In the genomic region with DNA sequence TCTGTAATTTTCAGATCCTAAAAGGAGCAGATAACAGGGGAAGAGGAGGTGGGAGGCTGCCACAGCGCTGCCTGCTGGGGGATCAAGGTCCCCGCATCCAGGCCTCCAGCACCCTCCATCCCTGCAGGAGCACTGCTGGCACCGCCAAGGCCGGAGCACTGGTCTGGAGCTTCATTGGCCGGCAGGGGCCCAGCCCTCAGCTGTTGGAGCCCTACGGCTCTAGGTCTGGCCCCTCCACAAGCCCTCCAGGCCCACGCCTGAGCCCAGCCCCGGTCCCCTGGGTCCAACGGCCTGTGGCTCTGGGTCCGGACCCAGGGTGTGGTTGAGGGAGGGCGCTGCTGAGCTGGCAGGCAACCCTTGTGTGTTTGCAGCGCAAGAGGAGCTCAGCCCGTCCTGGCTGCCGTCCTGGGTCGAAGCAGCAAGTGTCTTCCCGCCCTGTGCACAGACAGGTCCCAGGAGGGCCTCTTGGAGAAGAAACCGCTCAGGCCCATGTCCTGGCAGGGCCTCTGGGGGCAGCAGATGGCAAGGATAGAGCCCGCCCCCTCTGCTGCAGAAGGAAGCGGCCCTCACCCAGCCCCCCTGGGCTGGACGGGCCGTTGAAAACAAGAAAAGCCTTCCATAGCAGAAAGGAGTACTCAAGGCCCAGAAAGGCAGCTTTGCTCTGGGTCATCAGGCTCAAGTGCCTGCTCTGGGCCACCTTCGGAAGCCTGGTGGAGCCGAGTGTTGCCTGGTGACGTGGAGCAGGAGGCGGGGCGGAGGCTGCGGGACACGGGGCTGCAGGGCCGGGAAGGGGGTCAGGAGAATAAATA, we compare ENCODE assay signal across 8 cellular contexts. TPM values are rescaled to one million over a fixed set of nuclear protein-coding genes. Genes with fewer than 3 reads are reported as not detected.
A peak's percentile ranks its signal among the peaks of the same experiment; 100 is the strongest.
DNase-seq lines count a peak whose midpoint lies in the region; ATAC-seq, FAIRE-seq and TF ChIP-seq lines count a peak whose summit lies in the region.
"Had no signal": no experiment of that assay in that cellular context is flagged by ENCODE, and none has a peak within 500 bp of the region (broad histone marks: within the 10 kb centered on the region; RNA-seq: fewer than 3 reads in every experiment).

No MANE protein-coding gene starts in this region.

- peak overlapping the region; percentile 77 for H3K27ac Mint-ChIP-seq in neural progenitor cell

- H4K20me1 ChIP-seq in endothelial cell of umbilical vein (replicated peaks; ENCODE audit: control insufficient read depth, extremely low read depth, insufficient read depth, low read length) (no peaks in the 10 kb centered on the region), neural progenitor cell (ENCODE audit: low read depth) (peaks cover 6% of the 10 kb centered on the region)

- H3K79me2 ChIP-seq in endothelial cell of umbilical vein (ENCODE audit: control insufficient read depth, insufficient read depth, low read length) (no peaks in the 10 kb centered on the region), neural progenitor cell (ENCODE audit: low read depth) (no peaks in the 10 kb centered on the region)

- H3K9ac ChIP-seq in endothelial cell of umbilical vein (replicated peaks; ENCODE audit: extremely low read depth, insufficient read depth, low read length): no peak overlapping the region
- peak overlapping the region; percentile 37 for H3K9ac ChIP-seq in neural progenitor cell

- peak overlapping the region; percentile 52 for H3K4me3 Mint-ChIP-seq in neural progenitor cell

- WGBS in prostate gland: 61% methylated on average over 27 of the region's 29 CpGs

- DNase-seq in NCI-H82 treated with DMSO at 0.1 percent for 48 hours (lab: John Stamatoyannopoulos, UW; ENCODE audit: unreplicated experiment) (peak; percentile 63), endothelial cell of umbilical vein (ENCODE audit: low read depth, low spot score) (peak; percentile 47), neural progenitor cell (ENCODE audit: low spot score) (peak; percentile 77), prostate gland (ENCODE audit: low spot score) (no peak)
- DNase-seq in effector CD4-positive, alpha-beta T cell: no peak

- intact Hi-C loops in endothelial cell of umbilical vein (cut with micrococcal nuclease): loop anchor here (2.0 kb wide), 1 partner anchor 53 kb away; no protein-coding TSS in a partner anchor
- intact Hi-C loops in prostate gland (cut with DNase I): loop anchor here (5.0 kb wide), 1 partner anchor 46 kb away; no protein-coding TSS in a partner anchor

- H3K4me2 ChIP-seq in endothelial cell of umbilical vein (ENCODE audit: insufficient read depth, low read length): no peak overlapping the region
- peak overlapping the region; percentile 54 for H3K4me2 ChIP-seq in neural progenitor cell

- TF ChIP-seq POLR2A in endothelial cell of umbilical vein (IDR thresholded peaks at IDR 0.05; ENCODE audit: low read depth, low read length) (no peak), prostate gland (IDR thresholded peaks at IDR 0.05) (no peak)

- no peaks in the 10 kb centered on the region for H3K36me3 ChIP-seq in endothelial cell of umbilical vein (ENCODE audit: control insufficient read depth in 2 of 2, extremely low read depth in 1 of 2, insufficient read depth in 2 of 2, low read length in 2 of 2)
- no peaks in the 10 kb centered on the region for H3K36me3 ChIP-seq in neural progenitor cell
- H3K36me3 ChIP-seq in prostate gland: no peaks in the 10 kb centered on the region

- no peaks in the 10 kb centered on the region for H3K9me1 ChIP-seq in endothelial cell of umbilical vein (replicated peaks; ENCODE audit: control insufficient read depth, extremely low read depth, insufficient read depth, low read length)

- H3K4me3 ChIP-seq in endothelial cell of umbilical vein (replicated peaks in 1 of 3; ENCODE audit: insufficient read depth in 1 of 3, low read depth in 1 of 3, low read length in 3 of 3) (peak overlapping the region in 1 of 3 experiments; percentile 33), neural progenitor cell (peak overlapping the region; percentile 15), prostate gland (peak overlapping the region in 1 of 2 donors; percentile 11)

- H2AFZ ChIP-seq in endothelial cell of umbilical vein (ENCODE audit: low read depth, low read length) (no peak overlapping the region), neural progenitor cell (replicated peaks) (peak overlapping the region; percentile 76)

- no peaks in the 10 kb centered on the region for H3K27me3 ChIP-seq in endothelial cell of umbilical vein (ENCODE audit: control insufficient read depth in 2 of 2, insufficient read depth in 2 of 2, low read length in 2 of 2)
- H3K27me3 ChIP-seq in neural progenitor cell: no peaks in the 10 kb centered on the region
- H3K27me3 ChIP-seq in prostate gland (replicated peaks; ENCODE audit: insufficient read depth): no peaks in the 10 kb centered on the region

- peaks cover 7% of the 10 kb centered on the region for H3K27me3 Mint-ChIP-seq in neural progenitor cell (ENCODE audit: insufficient read depth, low read depth)

- FAIRE-seq in endothelial cell of umbilical vein (lab: Jason Lieb, UNC): peak; percentile 40
- FAIRE-seq: TTC549 had no signal

- peaks cover under 1% of the 10 kb centered on the region for H3K36me3 Mint-ChIP-seq in neural progenitor cell

- peaks cover 26% of the 10 kb centered on the region for H3K4me1 Mint-ChIP-seq in neural progenitor cell

- dilution Hi-C loops in endothelial cell of umbilical vein (cut with MboI; ENCODE audit: extremely low pct_ligation_motif_present, low sequenced_read_pairs): no loop called here

- BruUV-seq in endothelial cell of umbilical vein (replicated peaks; lab: Mats Ljungman, UMichigan): no TSS peak

- ATAC-seq in GM19463 (IDR thresholded peaks at IDR 0.05; ENCODE audit: unreplicated experiment): peak; percentile 87
- ATAC-seq in HG02973 (IDR thresholded peaks at IDR 0.05; ENCODE audit: unreplicated experiment): no peak

- POLR2A ChIA-PET in endothelial cell of umbilical vein (lab: Charles Lee): no interaction called here

- TF ChIP-seq CTCF in endothelial cell of umbilical vein (IDR thresholded peaks at IDR 0.05; ENCODE audit: extremely low read depth in 1 of 2, insufficient read depth in 1 of 2, low read depth in 1 of 2, low read length in 2 of 2) (peak; percentile 26 to 62), neural progenitor cell (IDR thresholded peaks at IDR 0.05) (peak; percentile 34), prostate gland (IDR thresholded peaks at IDR 0.05) (peak in 1 of 4 experiments; percentile 21)

- CTCF ChIA-PET in endothelial cell of umbilical vein (lab: Charles Lee): interaction anchor here (0.6 to 1.6 kb wide), 6 partner anchors 24 to 237 kb away, joined by 3 to 7 read pairs (median 4); no protein-coding TSS in a partner anchor

- H3K27ac ChIP-seq in endothelial cell of umbilical vein (ENCODE audit: insufficient read depth, low read depth, low read length) (no peak overlapping the region), neural progenitor cell (no peak overlapping the region), prostate gland (no peak overlapping the region)

- H3K9me3 Mint-ChIP-seq in neural progenitor cell: no peaks in the 10 kb centered on the region

- H3K9me3 ChIP-seq in endothelial cell of umbilical vein (replicated peaks; ENCODE audit: control insufficient read depth, insufficient read depth, low read length): no peaks in the 10 kb centered on the region
- H3K9me3 ChIP-seq in neural progenitor cell (ENCODE audit: low read depth): no peaks in the 10 kb centered on the region
- no peaks in the 10 kb centered on the region for H3K9me3 ChIP-seq in prostate gland

- no peaks in the 10 kb centered on the region for H3K4me1 ChIP-seq in endothelial cell of umbilical vein (ENCODE audit: control insufficient read depth, extremely low read depth, insufficient read depth, low read length)
- peaks cover 12% of the 10 kb centered on the region for H3K4me1 ChIP-seq in neural progenitor cell
- H3K4me1 ChIP-seq in prostate gland (replicated peaks): no peaks in the 10 kb centered on the region

- H3F3A ChIP-seq in neural progenitor cell (ENCODE audit: low read depth): peaks cover 7% of the 10 kb centered on the region

TF ChIP-seq in endothelial cell of umbilical vein, 7 proteins besides CTCF, POLR2A, EP300 and RAD21 (continues in another document):
- no peak for TF ChIP-seq JUN (IDR thresholded peaks at IDR 0.05; ENCODE audit: borderline replicate concordance, insufficient read depth, insufficient read length, low read depth)

RNA-seq across cellular contexts. Expression of a gene that starts 35.7 kb away (rescaled TPM):
- 16.8 and 21.4 TPM in 2 replicates for total RNA-seq in endothelial cell of umbilical vein
- polyA plus RNA-seq in endothelial cell of umbilical vein: 9.3 and 12.3 TPM in 2 replicates
- polyA plus RNA-seq in endothelial cell of umbilical vein (2011; cell fraction: cytosol; rRNA removed): 5.0 and 6.3 TPM in 2 replicates
- polyA plus RNA-seq in endothelial cell of umbilical vein (2011; cell fraction: nucleus; rRNA removed): 7.2 and 7.8 TPM in 2 replicates
- 6.0 and 6.4 TPM in 2 replicates for polyA plus RNA-seq in endothelial cell of umbilical vein (2012)
- polyA minus RNA-seq in endothelial cell of umbilical vein: 12.9 and 13.4 TPM in 2 replicates
- 11.5 TPM for polyA minus RNA-seq in endothelial cell of umbilical vein (2011; cell fraction: cytosol; rRNA and poly(A)+ RNA removed)
- polyA minus RNA-seq in endothelial cell of umbilical vein (2011; cell fraction: nucleus; rRNA and poly(A)+ RNA removed): 7.4 and 12.3 TPM in 2 replicates
- total RNA-seq in neural progenitor cell (ENCODE audit: low replicate concordance): 3.3 and 6.7 TPM in 2 replicates
- 10 to 100 TPM; 13.3 to 19.2 TPM for total RNA-seq in prostate gland

RNA-seq across cellular contexts. Expression of a gene that starts 52.5 kb away (rescaled TPM):
- 7,266 and 7,283 TPM in 2 replicates for total RNA-seq in endothelial cell of umbilical vein
- 4,441 and 4,733 TPM in 2 replicates for polyA plus RNA-seq in endothelial cell of umbilical vein
- polyA plus RNA-seq in endothelial cell of umbilical vein (2011; cell fraction: cytosol; rRNA removed): 6,749 and 6,812 TPM in 2 replicates
- polyA plus RNA-seq in endothelial cell of umbilical vein (2011; cell fraction: nucleus; rRNA removed): 2,400 and 3,219 TPM in 2 replicates
- polyA plus RNA-seq in endothelial cell of umbilical vein (2012): 4,941 and 6,018 TPM in 2 replicates
- 2,868 and 4,067 TPM in 2 replicates for polyA minus RNA-seq in endothelial cell of umbilical vein
- polyA minus RNA-seq in endothelial cell of umbilical vein (2011; cell fraction: cytosol; rRNA and poly(A)+ RNA removed): 1,321 TPM
- 805 and 1,158 TPM in 2 replicates for polyA minus RNA-seq in endothelial cell of umbilical vein (2011; cell fraction: nucleus; rRNA and poly(A)+ RNA removed)
- 1,381 and 2,318 TPM in 2 replicates for total RNA-seq in neural progenitor cell (ENCODE audit: low replicate concordance)
- 1,000 to 10,000 TPM; 2,747 to 3,482 TPM for total RNA-seq in prostate gland

RNA-seq across cellular contexts. Expression of a gene that starts 54.3 kb away (rescaled TPM):
- total RNA-seq in endothelial cell of umbilical vein (64.6 and 65.0 TPM in 2 replicates), neural progenitor cell (ENCODE audit: low replicate concordance) (16.1 and 27.2 TPM in 2 replicates), prostate gland (100 to 1,000 TPM; 138 to 290 TPM)
- polyA plus RNA-seq in endothelial cell of umbilical vein: 14.8 and 16.8 TPM in 2 replicates
- 15.2 and 20.7 TPM in 2 replicates for polyA plus RNA-seq in endothelial cell of umbilical vein (2011; cell fraction: cytosol; rRNA removed)
- 44.0 and 48.9 TPM in 2 replicates for polyA plus RNA-seq in endothelial cell of umbilical vein (2011; cell fraction: nucleus; rRNA removed)
- 25.5 and 34.3 TPM in 2 replicates for polyA plus RNA-seq in endothelial cell of umbilical vein (2012)
- 25.8 and 35.4 TPM in 2 replicates for polyA minus RNA-seq in endothelial cell of umbilical vein
- polyA minus RNA-seq in endothelial cell of umbilical vein (2011; cell fraction: cytosol; rRNA and poly(A)+ RNA removed): 31.4 TPM
- polyA minus RNA-seq in endothelial cell of umbilical vein (2011; cell fraction: nucleus; rRNA and poly(A)+ RNA removed): 25.3 and 40.1 TPM in 2 replicates

Comparison
In these comparisons a context has a peak if more than half of its experiments do, and no peak if none do; other contexts are left out.
1. DNase-seq: peak in NCI-H82 treated with DMSO at 0.1 percent for 48 hours (single experiment), endothelial cell of umbilical vein (single experiment) and neural progenitor cell (single experiment); none in effector CD4-positive, alpha-beta T cell (single experiment) and prostate gland (single experiment).